20 cellular contexts compared by ENCODE assay signal in genomic region chr15:86610038-86610437, GRCh38.
"Had no signal": no experiment of that assay in that cellular context is flagged by ENCODE, and none has a peak within 500 bp of the region (broad histone marks: within the 10 kb centered on the region; RNA-seq: fewer than 3 reads in every experiment).

No MANE protein-coding gene starts in this region.

- H3K4me3 Mint-ChIP-seq: memory B cell, mesothelial cell of epicardium, natural killer cell, neural crest cell had no signal

- H3K27ac Mint-ChIP-seq: memory B cell, mesothelial cell of epicardium, natural killer cell had no signal

- H3K36me3 ChIP-seq: esophagus squamous epithelium, gastroesophageal sphincter, left lung, lower lobe of right lung, spleen, tibial nerve, upper lobe of right lung, vagina had no signal

- H3K27me3 Mint-ChIP-seq: memory B cell had no signal

- H3K36me3 Mint-ChIP-seq: memory B cell, mesothelial cell of epicardium, natural killer cell had no signal

- H3K4me1 ChIP-seq: esophagus squamous epithelium, gastroesophageal sphincter, left lung, lower lobe of right lung, tibial nerve, upper lobe of right lung, vagina had no signal

- H3K9me3 Mint-ChIP-seq: neural crest cell had no signal

- ATAC-seq: gastroesophageal sphincter, left lung, lower lobe of right lung, natural killer cell, sciatic nerve, upper lobe of right lung had no signal

- DNase-seq: dermis blood vessel endothelial cell; esophagus squamous epithelium; foreskin fibroblast; glutamatergic neuron; left lung; lower lobe of right lung; natural killer cell; posterior cingulate gyrus; spleen; stimulated activated CD4-positive, alpha-beta T cell treated with anti-CD3 and anti-CD28 coated beads, Interleukin-15, amount 100 ng/mL, for 24 hours; stimulated activated CD4-positive, alpha-beta T cell treated with anti-CD3 and anti-CD28 coated beads, Interleukin-1b, Interleukin-23, amount 100 ng/mL, for 48 hours; stimulated activated naive CD4-positive, alpha-beta T cell treated with Interleukin-2 at 50 U/mL for 16 hours; upper lobe of right lung had no signal

- H3K27ac ChIP-seq: esophagus squamous epithelium, gastroesophageal sphincter, left lung, lower lobe of right lung, spleen, tibial nerve, upper lobe of right lung, vagina had no signal

- H3K4me3 ChIP-seq: esophagus squamous epithelium, gastroesophageal sphincter, left lung, lower lobe of right lung, spleen, tibial nerve, upper lobe of right lung, vagina had no signal

- H3K9me3 ChIP-seq: esophagus squamous epithelium, gastroesophageal sphincter, left lung, lower lobe of right lung, spleen, tibial nerve, upper lobe of right lung, vagina had no signal

- H3K27me3 ChIP-seq: esophagus squamous epithelium, gastroesophageal sphincter, left lung, spleen, tibial nerve, upper lobe of right lung, vagina had no signal

- H3K4me1 Mint-ChIP-seq: memory B cell, neural crest cell had no signal
